ENCODE assay signal across 13 cellular contexts in the genomic region with DNA sequence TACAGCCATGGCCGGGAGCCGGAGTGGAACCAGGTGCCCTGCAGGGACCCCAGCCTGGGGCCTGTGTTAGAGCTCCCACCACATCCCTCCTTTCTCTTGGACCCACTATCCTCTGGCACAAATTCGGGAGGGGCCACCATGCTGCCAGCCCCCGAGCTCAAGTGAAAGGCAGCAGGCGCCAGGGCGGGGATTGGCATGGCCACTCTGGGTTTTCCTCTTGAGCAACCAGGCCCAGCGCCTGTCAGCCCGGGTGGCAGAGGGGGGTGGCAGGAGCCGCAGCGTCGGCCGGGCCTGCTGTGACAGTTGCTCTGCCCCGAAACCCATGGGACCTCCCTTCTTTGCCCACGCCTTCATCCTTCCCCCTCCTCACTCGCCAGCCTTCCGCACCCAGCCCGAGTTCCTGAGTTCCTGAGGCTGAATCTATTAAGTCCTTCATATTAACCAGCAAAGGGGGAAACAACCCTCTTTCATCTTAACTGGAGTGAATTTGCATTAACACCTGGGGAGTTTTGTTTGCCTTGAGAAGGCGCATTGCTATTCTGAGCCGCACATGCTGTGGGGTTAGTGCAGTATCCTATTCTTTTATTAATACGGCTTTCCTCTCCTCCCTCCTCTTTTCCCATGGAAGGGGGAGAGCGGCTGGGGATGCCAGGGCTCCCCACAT. TPM values are rescaled to one million over a fixed set of nuclear protein-coding genes. Genes with fewer than 3 reads are reported as not detected.
DNase-seq lines count a peak whose midpoint lies in the region; ATAC-seq and TF ChIP-seq lines count a peak whose summit lies in the region.
"Had no signal": no experiment of that assay in that cellular context is flagged by ENCODE, and none has a peak within 500 bp of the region (broad histone marks: within the 10 kb centered on the region; RNA-seq: fewer than 3 reads in every experiment).

No MANE protein-coding gene starts in this region.

- H3K9me3 ChIP-seq in OCI-LY1 (ENCODE audit: low read length) (no peaks in the 10 kb centered on the region), iPS-15b (ENCODE audit: control insufficient read depth, insufficient read depth, low read length) (no peaks in the 10 kb centered on the region), transverse colon (no peaks in the 10 kb centered on the region)
- H3K9me3 ChIP-seq: SJCRH30, uterus had no signal

- DNase-seq in NCI-H748 (lab: John Stamatoyannopoulos, UW; ENCODE audit: unreplicated experiment) (peak; percentile 46), NCI-H748 treated with DMSO at 0.1 percent for 48 hours (lab: John Stamatoyannopoulos, UW) (no peak), transverse colon (no peak)
- DNase-seq: activated CD4-positive, alpha-beta T cell treated with anti-CD3 and anti-CD28 coated beads for 48 hours; activated effector memory CD4-positive, alpha-beta T cell treated with anti-CD3 and anti-CD28 coated beads, Interleukin-2, amount 50 U/mL, for 16 hours; NCI-H1436; uterus had no signal

- H3K27ac ChIP-seq in OCI-LY1 (ENCODE audit: low read depth, low read length, poor library complexity, severe bottlenecking) = no peak overlapping the region
- peak overlapping the region; percentile 29 to 66 (median 51) for H3K27ac ChIP-seq in transverse colon
- H3K27ac ChIP-seq: SJCRH30, uterus had no signal

- no peak overlapping the region for H3K9ac ChIP-seq in OCI-LY1 (ENCODE audit: low read length)
- no peak overlapping the region for H3K9ac ChIP-seq in iPS-15b (ENCODE audit: low read depth, low read length)

- in situ Hi-C loops in transverse colon (cut with MboI; ENCODE audit: low pct_ligation_motif_present in 1 of 4, low pct_unique_long_range_greater_than_20kb in 1 of 4, low sequenced_read_pairs in 3 of 4) = no loop called here

- no peaks in the 10 kb centered on the region for H3F3A ChIP-seq in OCI-LY1 (ENCODE audit: insufficient read depth, low read length)

- no peak for ATAC-seq in HG03175 (IDR thresholded peaks at IDR 0.05; ENCODE audit: unreplicated experiment)
- no peak for ATAC-seq in GM21786 (IDR thresholded peaks at IDR 0.05; ENCODE audit: unreplicated experiment)
- no peak for ATAC-seq in GM19395 (IDR thresholded peaks at IDR 0.05; ENCODE audit: unreplicated experiment)

- no peak for TF ChIP-seq POLR2A in transverse colon (IDR thresholded peaks at IDR 0.05)

- no peaks in the 10 kb centered on the region for H3K36me3 ChIP-seq in OCI-LY1 (ENCODE audit: insufficient read depth, low read length)
- H3K36me3 ChIP-seq in iPS-15b (ENCODE audit: control insufficient read depth, insufficient read depth, low read length) = no peaks in the 10 kb centered on the region
- H3K36me3 ChIP-seq in transverse colon = no peaks in the 10 kb centered on the region
- H3K36me3 ChIP-seq: SJCRH30, uterus had no signal

- H3K79me2 ChIP-seq in OCI-LY1 (ENCODE audit: insufficient read depth, low read length) = no peaks in the 10 kb centered on the region

- TF ChIP-seq EP300 in transverse colon (IDR thresholded peaks at IDR 0.05; ENCODE audit: low read depth) = no peak

- WGBS in transverse colon (ENCODE audit: low coverage in 1 of 2), 2 donors = 50 to 54% methylated on average over 1 to 18 of the region's 21 CpGs

- H3K27me3 ChIP-seq in OCI-LY1 (ENCODE audit: insufficient read depth, low read length) (no peaks in the 10 kb centered on the region; the same call in 1 of the 2 replicates), iPS-15b (ENCODE audit: control insufficient read depth, insufficient read depth, low read length) (peaks cover 16% of the 10 kb centered on the region), transverse colon (peaks cover 14% of the 10 kb centered on the region)
- H3K27me3 ChIP-seq: SJCRH30 had no signal

- no peaks in the 10 kb centered on the region for H4K20me1 ChIP-seq in OCI-LY1 (ENCODE audit: insufficient read depth, low read length)

- intact Hi-C loops in transverse colon (cut with DNase I; ENCODE audit: low total_unique reads) = no loop called here

- H3K4me1 ChIP-seq in OCI-LY1 (ENCODE audit: insufficient read depth, low read length, severe bottlenecking) = peaks cover 22% of the 10 kb centered on the region
- H3K4me1 ChIP-seq in iPS-15b (ENCODE audit: control insufficient read depth, insufficient read depth, low read length) = peaks cover 34% of the 10 kb centered on the region
- peaks cover 0 to 42% (median 39%) of the 10 kb centered on the region in 4 donors for H3K4me1 ChIP-seq in transverse colon
- H3K4me1 ChIP-seq: uterus had no signal

- H3K9me2 ChIP-seq in OCI-LY1 (ENCODE audit: low read depth, low read length) = no peaks in the 10 kb centered on the region

- no peak overlapping the region for H2AFZ ChIP-seq in OCI-LY1 (ENCODE audit: low read length)

- H3K4me3 ChIP-seq in OCI-LY1 (ENCODE audit: low read depth, low read length, poor library complexity, severe bottlenecking) (no peak overlapping the region), iPS-15b (ENCODE audit: low read depth, low read length) (peak overlapping the region; percentile 46), transverse colon (no peak overlapping the region)
- H3K4me3 ChIP-seq: SJCRH30, uterus had no signal

- TF ChIP-seq CTCF in OCI-LY1 (IDR thresholded peaks at IDR 0.05; ENCODE audit: low read length) (no peak), transverse colon (IDR thresholded peaks at IDR 0.05) (no peak)

- peak overlapping the region; percentile 30; the same call in 1 of the 2 replicates for H3K4me2 ChIP-seq in OCI-LY1 (ENCODE audit: low read length)

RNA-seq across cellular contexts. Expression of gene CABP7, which starts 16.7 kb away (rescaled TPM):
- not detected for total RNA-seq in transverse colon
